ENCODE assay signal across 8 cellular contexts in genomic region chr12:49740930-49741881, GRCh38. TPM values are rescaled to one million over a fixed set of nuclear protein-coding genes. Genes with fewer than 3 reads are reported as not detected.
DNase-seq lines count a peak whose midpoint lies in the region; ATAC-seq, FAIRE-seq and TF ChIP-seq lines count a peak whose summit lies in the region.

Gene TMBIM6 (plus strand): TSS chr12:49741557. CDS start chr12:49752494, 10,937 bp downstream.

- H3K4me3 Mint-ChIP-seq in brain = peak within 1 kb of the TSS; percentile 95 to 97 (median 97)

- no peaks in the 10 kb centered on the region for H3K36me3 ChIP-seq in gastrocnemius medialis

- peaks cover 44% of the 10 kb centered on the region for H3K4me1 Mint-ChIP-seq in brain

- peaks cover 0 to 3% (median 2%) of the 10 kb centered on the region in 5 experiments for H3K9me3 Mint-ChIP-seq in brain

- intact Hi-C loops in gastrocnemius medialis (cut with DNase I; ENCODE audit: low total_unique reads) = loop anchor here (1.0 to 5.0 kb wide), 3 partner anchors 34 to 371 kb away; partner anchors contain the start of genes COX14, FMNL3 and NCKAP5L

- peaks cover 20% of the 10 kb centered on the region for H3K36me3 Mint-ChIP-seq in brain

- peak; percentile 99 for DNase-seq in NCI-H2107 (lab: John Stamatoyannopoulos, UW)
- peak; percentile 100 for DNase-seq in iPS DF 4.7 (ENCODE audit: extremely low read depth, low spot score)
- DNase-seq in gastrocnemius medialis = peak; percentile 100

- FAIRE-seq in TTC549 (lab: Jason Lieb, UNC) = peak; percentile 98

- TF ChIP-seq POLR2A in gastrocnemius medialis (IDR thresholded peaks at IDR 0.05) = peak; percentile 98 to 99

- H3K4me1 ChIP-seq in gastrocnemius medialis = peaks cover 31 to 38% of the 10 kb centered on the region in 2 donors

- TF ChIP-seq CTCF in 22Rv1 (IDR thresholded peaks at IDR 0.05) (peak; percentile 100), brain (conservative IDR thresholded peaks at IDR 0.05) (peak; percentile 80 to 85), gastrocnemius medialis (IDR thresholded peaks at IDR 0.05 in 4 of 5, conservative IDR thresholded peaks at IDR 0.05 in 1 of 5) (peak; percentile 91 to 98 (median 95))

- ATAC-seq in GM18517 (IDR thresholded peaks at IDR 0.05; ENCODE audit: unreplicated experiment) (peak; percentile 93), HG03060 (IDR thresholded peaks at IDR 0.05; ENCODE audit: low read depth, unreplicated experiment) (peak; percentile 93), gastrocnemius medialis (peak; percentile 98 to 99)

- in situ Hi-C loops in gastrocnemius medialis (cut with MboI; ENCODE audit: low sequenced_read_pairs in 4 of 4) = no loop called here

- H3K27me3 Mint-ChIP-seq in brain = peaks cover 28% of the 10 kb centered on the region

- H3K27ac ChIP-seq in 22Rv1 (peak within 1 kb of the TSS; percentile 97), gastrocnemius medialis (peak within 1 kb of the TSS; percentile 97 to 100 (median 98))

- H3K27me3 ChIP-seq in gastrocnemius medialis = no peaks in the 10 kb centered on the region

- no peaks in the 10 kb centered on the region for H3K9me3 ChIP-seq in gastrocnemius medialis

- peak within 1 kb of the TSS; percentile 80 to 100 (median 88) for H3K4me3 ChIP-seq in gastrocnemius medialis

- H3K27ac Mint-ChIP-seq in brain = peak within 1 kb of the TSS; percentile 97 to 99 (median 99)

RNA-seq across cellular contexts. Expression of gene TMBIM6, which starts in this region (rescaled TPM):
- polyA plus RNA-seq in brain (ENCODE audit: insufficient read depth, low read depth, low replicate concordance) = 561 TPM
- 100 to 1,000 TPM; 181 to 310 (median 224) TPM for total RNA-seq in gastrocnemius medialis

Comparison
In these comparisons a context has a peak if more than half of its experiments do, and no peak if none do; other contexts are left out.
1. Peak in every context shown above with its lines: DNase-seq, ATAC-seq, H3K4me3 ChIP-seq and H3K27ac ChIP-seq.